ENCODE assay signal across 8 cellular contexts in genomic region chr12:49368240-49368600, GRCh38. TPM values are rescaled to one million over a fixed set of nuclear protein-coding genes. Genes with fewer than 3 reads are reported as not detected.
DNase-seq lines count a peak whose midpoint lies in the region; ATAC-seq, FAIRE-seq and TF ChIP-seq lines count a peak whose summit lies in the region.

No MANE protein-coding gene starts in this region.

- H3K4me1 Mint-ChIP-seq in T-helper 1 cell treated with Interleukin-12 subunit alpha and Interleukin-12 subunit beta and Interleukin-4 antibody, amounts not matched to agents 30 μg/mL and 1 μg/mL, for 36 hours (ENCODE audit: low read depth): peaks cover 33% of the 10 kb centered on the region
- peaks cover 37% of the 10 kb centered on the region for H3K4me1 Mint-ChIP-seq in activated CD4-positive, alpha-beta memory T cell treated with anti-CD3 and anti-CD28 coated beads, Interleukin-2, amount 10 ng/mL, durations not matched to agents 7 days and 5 days

- intact Hi-C loops in stomach (cut with DNase I; ENCODE audit: low total_unique reads): no loop called here

- WGBS in iPS DF 6.9 (ENCODE audit: insufficient coverage, insufficient read length): no CpG with 5 or more reads among the region's 3 CpGs
- 14 to 24% (median 16%) methylated on average over 3 of the region's 3 CpGs for WGBS in stomach, 5 donors

- peak overlapping the region; percentile 81 for H3K4me3 Mint-ChIP-seq in T-helper 1 cell treated with Interleukin-12 subunit alpha and Interleukin-12 subunit beta and Interleukin-4 antibody, amounts not matched to agents 30 μg/mL and 1 μg/mL, for 36 hours
- peak overlapping the region; percentile 96 for H3K4me3 Mint-ChIP-seq in activated CD4-positive, alpha-beta memory T cell treated with anti-CD3 and anti-CD28 coated beads, Interleukin-2, amount 10 ng/mL, durations not matched to agents 7 days and 5 days

- POLR2A ChIA-PET in activated CD4-positive, alpha-beta memory T cell treated with anti-CD3 and anti-CD28 coated beads, Interleukin-2, amount 10 ng/mL, durations not matched to agents 7 days and 5 days (lab: Charles Lee): interaction anchor here (1.2 to 2.9 kb wide), 2 partner anchors 10 to 36 kb away, joined by 3 to 29 read pairs; no protein-coding TSS in a partner anchor

- H3K27me3 Mint-ChIP-seq in T-helper 1 cell treated with Interleukin-12 subunit alpha and Interleukin-12 subunit beta and Interleukin-4 antibody, amounts not matched to agents 30 μg/mL and 1 μg/mL, for 36 hours (ENCODE audit: low read depth): no peaks in the 10 kb centered on the region
- H3K27me3 Mint-ChIP-seq in activated CD4-positive, alpha-beta memory T cell treated with anti-CD3 and anti-CD28 coated beads, Interleukin-2, amount 10 ng/mL, durations not matched to agents 7 days and 5 days: no peaks in the 10 kb centered on the region

- H3K9me3 ChIP-seq in iPS DF 6.9 (ENCODE audit: control insufficient read depth, insufficient read depth, low read length): no peaks in the 10 kb centered on the region
- H3K9me3 ChIP-seq in stomach: no peaks in the 10 kb centered on the region

- DNase-seq in T-helper 1 cell (no peak), iPS DF 6.9 (ENCODE audit: low read depth, low spot score) (no peak), stomach (no peak), activated gamma-delta T cell (lab: John Stamatoyannopoulos, UW) (no peak), GM12891 (ENCODE audit: insufficient read length, low spot score) (no peak)
- DNase-seq in activated CD4-positive, alpha-beta memory T cell treated with anti-CD3 and anti-CD28 coated beads, Interleukin-2, amount 10 ng/mL, durations not matched to agents 7 days and 5 days: no peak

- TF ChIP-seq POLR2A in stomach (IDR thresholded peaks at IDR 0.05) (no peak), GM12891 (IDR thresholded peaks at IDR 0.05; ENCODE audit: low read depth, low read length) (no peak)

- no peak for ATAC-seq in GM19467 (IDR thresholded peaks at IDR 0.05; ENCODE audit: unreplicated experiment)

- H3K27me3 ChIP-seq in iPS DF 6.9 (ENCODE audit: control insufficient read depth, insufficient read depth, low read length) (no peaks in the 10 kb centered on the region), stomach (no peaks in the 10 kb centered on the region)

- TF ChIP-seq EP300 in stomach (IDR thresholded peaks at IDR 0.05): no peak

- H3K27ac Mint-ChIP-seq in T-helper 1 cell treated with Interleukin-12 subunit alpha and Interleukin-12 subunit beta and Interleukin-4 antibody, amounts not matched to agents 30 μg/mL and 1 μg/mL, for 36 hours: peak overlapping the region; percentile 63
- no peak overlapping the region for H3K27ac Mint-ChIP-seq in activated CD4-positive, alpha-beta memory T cell treated with anti-CD3 and anti-CD28 coated beads, Interleukin-2, amount 10 ng/mL, durations not matched to agents 7 days and 5 days

- no peak for TF ChIP-seq CTCF in stomach (IDR thresholded peaks at IDR 0.05)

- H3K27ac ChIP-seq in iPS DF 6.9 (ENCODE audit: low read length) (no peak overlapping the region), stomach (peak overlapping the region in 4 of 5 donors; percentile 90 to 97 (median 94))

- CTCF ChIA-PET in activated CD4-positive, alpha-beta memory T cell treated with anti-CD3 and anti-CD28 coated beads, Interleukin-2, amount 10 ng/mL, durations not matched to agents 7 days and 5 days (lab: Charles Lee): interaction anchor here (0.7 to 6.2 kb wide), 3 partner anchors 11 to 657 kb away, joined by 3 to 74 read pairs (median 3); partner anchors contain the start of gene RACGAP1

- H3K4me1 ChIP-seq in iPS DF 6.9 (ENCODE audit: control insufficient read depth, insufficient read depth, low read length): no peaks in the 10 kb centered on the region
- peaks cover 22 to 40% (median 29%) of the 10 kb centered on the region in 4 donors for H3K4me1 ChIP-seq in stomach

- peaks cover 3% of the 10 kb centered on the region for H3K36me3 Mint-ChIP-seq in T-helper 1 cell treated with Interleukin-12 subunit alpha and Interleukin-12 subunit beta and Interleukin-4 antibody, amounts not matched to agents 30 μg/mL and 1 μg/mL, for 36 hours (ENCODE audit: low read depth)
- peaks cover 8% of the 10 kb centered on the region for H3K36me3 Mint-ChIP-seq in activated CD4-positive, alpha-beta memory T cell treated with anti-CD3 and anti-CD28 coated beads, Interleukin-2, amount 10 ng/mL, durations not matched to agents 7 days and 5 days (ENCODE audit: low read depth)

- no peak for FAIRE-seq in GM12891 (lab: Jason Lieb, UNC)

- no peaks in the 10 kb centered on the region for H3K9me3 Mint-ChIP-seq in T-helper 1 cell treated with Interleukin-12 subunit alpha and Interleukin-12 subunit beta and Interleukin-4 antibody, amounts not matched to agents 30 μg/mL and 1 μg/mL, for 36 hours
- H3K9me3 Mint-ChIP-seq in activated CD4-positive, alpha-beta memory T cell treated with anti-CD3 and anti-CD28 coated beads, Interleukin-2, amount 10 ng/mL, durations not matched to agents 7 days and 5 days: no peaks in the 10 kb centered on the region

- peak overlapping the region; percentile 81; the same call in 1 of the 2 replicates for H3K4me3 ChIP-seq in iPS DF 6.9 (ENCODE audit: low read length)
- H3K4me3 ChIP-seq in stomach: peak overlapping the region; percentile 62 to 89 (median 72)

- H3K36me3 ChIP-seq in iPS DF 6.9 (ENCODE audit: control insufficient read depth, insufficient read depth, low read length) (no peaks in the 10 kb centered on the region), stomach (peaks cover 0 to 4% (median under 1%) of the 10 kb centered on the region in 4 donors)

TF ChIP-seq in GM12891, 5 proteins besides CTCF, POLR2A, EP300 and RAD21:
- TF ChIP-seq TAF1 (IDR thresholded peaks at IDR 0.05; ENCODE audit: low read depth, low read length): no peak

RNA-seq across cellular contexts. Expression of gene SPATS2, which starts 1.0 kb away (rescaled TPM):
- total RNA-seq in activated CD4-positive, alpha-beta memory T cell treated with anti-CD3 and anti-CD28 coated beads, Interleukin-2, amount 10 ng/mL, durations not matched to agents 7 days and 5 days: 10 to 100 TPM; 12.3 to 15.6 TPM
- 100 to 1,000 TPM in 1 of 5 donors, 10 to 100 TPM in 4; 14.8 to 194 (median 24.8) TPM for total RNA-seq in stomach
- polyA plus RNA-seq in stomach: 10 to 100 TPM in 2 of 3 donors, 1 to 10 TPM in 1; 8.0 to 15.9 (median 14.4) TPM
- polyA plus RNA-seq in GM12891 (2012; ENCODE audit: low read depth, missing spikeins): 21.3 TPM

RNA-seq across cellular contexts. Expression of gene DNAJC22, which starts 21.5 kb away (rescaled TPM):
- total RNA-seq in activated CD4-positive, alpha-beta memory T cell treated with anti-CD3 and anti-CD28 coated beads, Interleukin-2, amount 10 ng/mL, durations not matched to agents 7 days and 5 days: under 1 TPM in 1 of 2 experiments, not detected in 1; 0.05 TPM
- total RNA-seq in stomach: 10 to 100 TPM in 2 of 5 donors, 1 to 10 TPM in 2, not detected in 1; 3.1 to 54.7 (median 13.9) TPM
- polyA plus RNA-seq in stomach: 1 to 10 TPM; 1.5 to 1.6 (median 1.5) TPM
- polyA plus RNA-seq in GM12891 (2012; ENCODE audit: low read depth, missing spikeins): 0.08 TPM

RNA-seq across cellular contexts. Expression of gene C1QL4, which starts 31.2 kb away (rescaled TPM):
- not detected for total RNA-seq in activated CD4-positive, alpha-beta memory T cell treated with anti-CD3 and anti-CD28 coated beads, Interleukin-2, amount 10 ng/mL, durations not matched to agents 7 days and 5 days
- total RNA-seq in stomach: not detected
- not detected for polyA plus RNA-seq in stomach
- 0.12 TPM for polyA plus RNA-seq in GM12891 (2012; ENCODE audit: low read depth, missing spikeins)

RNA-seq across cellular contexts. Expression of gene TROAP, which starts 45.2 kb away (rescaled TPM):
- total RNA-seq in activated CD4-positive, alpha-beta memory T cell treated with anti-CD3 and anti-CD28 coated beads, Interleukin-2, amount 10 ng/mL, durations not matched to agents 7 days and 5 days: 10 to 100 TPM; 75.1 to 79.5 TPM
- total RNA-seq in stomach: 10 to 100 TPM in 2 of 5 donors, 1 to 10 TPM in 3; 1.4 to 54.2 (median 8.5) TPM
- polyA plus RNA-seq in stomach: 10 to 100 TPM in 1 of 3 donors, 1 to 10 TPM in 2; 3.2 to 15.7 (median 8.9) TPM
- polyA plus RNA-seq in GM12891 (2012; ENCODE audit: low read depth, missing spikeins): 20.7 TPM
